12 cellular contexts compared by ENCODE assay signal in the genomic region with DNA sequence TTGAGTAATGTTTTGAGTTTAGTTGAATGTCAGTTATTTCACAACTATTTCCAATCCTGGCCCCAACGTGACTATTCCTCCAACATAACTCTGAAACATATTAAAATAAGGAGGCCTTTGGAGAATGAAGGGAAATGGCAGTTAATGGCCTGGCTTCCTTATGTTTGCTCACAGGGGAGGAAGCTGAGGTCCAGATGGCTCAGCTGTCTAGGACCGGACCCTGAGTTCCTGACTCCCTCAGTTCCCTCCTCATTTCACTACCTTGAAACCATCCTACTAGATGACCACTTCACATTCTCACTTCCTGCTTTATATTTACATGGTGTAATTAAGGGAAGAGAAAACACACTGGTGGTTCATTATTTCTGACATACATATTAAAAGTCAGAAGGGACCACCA. TPM values are rescaled to one million over a fixed set of nuclear protein-coding genes. Genes with fewer than 3 reads are reported as not detected.
DNase-seq lines count a peak whose midpoint lies in the region; ATAC-seq, FAIRE-seq and TF ChIP-seq lines count a peak whose summit lies in the region.
"Had no signal": no experiment of that assay in that cellular context is flagged by ENCODE, and none has a peak within 500 bp of the region (broad histone marks: within the 10 kb centered on the region; RNA-seq: fewer than 3 reads in every experiment).

No MANE protein-coding gene starts in this region.

- H3K4ac ChIP-seq in mesenchymal stem cell (ENCODE audit: low read depth in 1 of 2, low read length in 2 of 2), result no peak overlapping the region

- H2AK5ac ChIP-seq in mesenchymal stem cell (ENCODE audit: low read length, severe bottlenecking), result no peak overlapping the region

- H2BK15ac ChIP-seq in mesenchymal stem cell (ENCODE audit: low read depth, poor library complexity, severe bottlenecking), result no peak overlapping the region

- 100% methylated on average over 1 of the region's 2 CpGs for WGBS in mesenchymal stem cell

- H3K18ac ChIP-seq in mesenchymal stem cell (ENCODE audit: low read depth in 1 of 2, low read length in 2 of 2), result no peak overlapping the region

- no peak for DNase-seq in GM12891 (ENCODE audit: insufficient read length, low spot score)
- peak; percentile 34 for DNase-seq in fibroblast of villous mesenchyme (ENCODE audit: low read depth)
- DNase-seq in stimulated activated CD4-positive, alpha-beta T cell treated with anti-CD3 and anti-CD28 coated beads, Interleukin-4, amount 100 ng/mL, for 1 hour, result no peak
- no peak for DNase-seq in activated CD4-positive, alpha-beta T cell treated with anti-CD3 and anti-CD28 coated beads, Interleukin-2, amount 50 U/mL, for 48 hours
- no peak for DNase-seq in stimulated activated CD4-positive, alpha-beta T cell treated with anti-CD3 and anti-CD28 coated beads, Interleukin-15, amount 100 ng/mL, for 24 hours
- DNase-seq in mesenchymal stem cell, result no peak
- DNase-seq: activated B cell treated with CpG ODN at 0.5 μM for 24 hours, head of caudate nucleus, NCI-H1105 treated with DMSO at 0.1 percent for 48 hours, OCI-M1 had no signal

- H3K27me3 ChIP-seq in mesenchymal stem cell (ENCODE audit: control insufficient read depth in 1 of 2, insufficient read depth in 1 of 2, low read length in 2 of 2), result peaks cover 36 to 45% of the 10 kb centered on the region in 2 experiments

- no peaks in the 10 kb centered on the region for H3K4me1 ChIP-seq in mesenchymal stem cell (ENCODE audit: control insufficient read depth, insufficient read depth, low read depth, low read length)

- H3K14ac ChIP-seq in mesenchymal stem cell (ENCODE audit: low read length in 2 of 2), result no peak overlapping the region

- H2AFZ ChIP-seq in mesenchymal stem cell (ENCODE audit: low read depth, low read length), result no peak overlapping the region

- H4K91ac ChIP-seq in mesenchymal stem cell (ENCODE audit: low read length), result no peak overlapping the region

- no peak for TF ChIP-seq POLR2A in GM12891 (IDR thresholded peaks at IDR 0.05; ENCODE audit: low read depth, low read length)

- H2BK5ac ChIP-seq in mesenchymal stem cell (ENCODE audit: low read depth, low read length, poor library complexity, severe bottlenecking), result no peak overlapping the region

- H2BK120ac ChIP-seq in mesenchymal stem cell (ENCODE audit: low read depth, low read length), result no peak overlapping the region

- H3K4me3 ChIP-seq in fibroblast of villous mesenchyme (ENCODE audit: low read depth, low read length) (no peak overlapping the region), mesenchymal stem cell (ENCODE audit: insufficient read depth in 1 of 2, low read depth in 1 of 2, low read length in 2 of 2) (no peak overlapping the region)

- no peaks in the 10 kb centered on the region for H3K36me3 ChIP-seq in mesenchymal stem cell (ENCODE audit: control insufficient read depth in 1 of 2, insufficient read depth in 2 of 2, low read depth in 1 of 2, low read length in 2 of 2)

- H4K8ac ChIP-seq in mesenchymal stem cell (ENCODE audit: low read length), result no peak overlapping the region

- no peak overlapping the region for H2BK12ac ChIP-seq in mesenchymal stem cell (ENCODE audit: low read length in 2 of 2)

- no peak for TF ChIP-seq CTCF in fibroblast of villous mesenchyme (IDR thresholded peaks at IDR 0.05; ENCODE audit: insufficient read depth, low read depth, low read length)

- no peak overlapping the region for H3K9ac ChIP-seq in mesenchymal stem cell (ENCODE audit: low read length)

- FAIRE-seq in GM12891 (lab: Jason Lieb, UNC), result no peak

- no peak overlapping the region for H3K4me2 ChIP-seq in mesenchymal stem cell (ENCODE audit: low read length, poor library complexity, severe bottlenecking)

- H3K27ac ChIP-seq in mesenchymal stem cell (ENCODE audit: low read length, poor library complexity, severe bottlenecking), result no peak overlapping the region

- ATAC-seq in GM21381 (IDR thresholded peaks at IDR 0.05; ENCODE audit: unreplicated experiment) (peak; percentile 64), HG03460 (IDR thresholded peaks at IDR 0.05; ENCODE audit: unreplicated experiment) (peak; percentile 56)

- no peak overlapping the region for H3K23ac ChIP-seq in mesenchymal stem cell (ENCODE audit: low read length in 2 of 2)

- H3K9me3 ChIP-seq in mesenchymal stem cell (ENCODE audit: control insufficient read depth, low read length), result no peaks in the 10 kb centered on the region

- no peaks in the 10 kb centered on the region for H3K79me1 ChIP-seq in mesenchymal stem cell (replicated peaks; ENCODE audit: low read length, poor library complexity, severe bottlenecking)

TF ChIP-seq in GM12891, 5 proteins besides CTCF, POLR2A, EP300 and RAD21:
- no peak for TF ChIP-seq POLR2AphosphoS5 (IDR thresholded peaks at IDR 0.05; ENCODE audit: low read depth, low read length)
- TF ChIP-seq SPI1 (IDR thresholded peaks at IDR 0.05; ENCODE audit: low read depth, low read length), result peak; percentile 86
- no peak for TF ChIP-seq TAF1 (IDR thresholded peaks at IDR 0.05; ENCODE audit: low read depth, low read length)

RNA-seq across cellular contexts. Expression of a gene that starts 6.6 kb away (rescaled TPM):
- polyA plus RNA-seq in GM12891 (2012; ENCODE audit: low read depth, missing spikeins), result 0.40 TPM
- total RNA-seq in fibroblast of villous mesenchyme, result 19.6 and 23.7 TPM in 2 replicates
- polyA plus RNA-seq in mesenchymal stem cell (2013, experiment 1 of 2), result 21.3 TPM
- polyA plus RNA-seq in mesenchymal stem cell (2013, experiment 2 of 2), result 24.8 TPM
